In genomic region chr3:189144645-189145044, GRCh38 we compare ENCODE assay signal across 8 cellular contexts. TPM values are rescaled to one million over a fixed set of nuclear protein-coding genes. Genes with fewer than 3 reads are reported as not detected.
DNase-seq lines count a peak whose midpoint lies in the region; ATAC-seq, FAIRE-seq and TF ChIP-seq lines count a peak whose summit lies in the region.

No MANE protein-coding gene starts in this region.

- no peaks in the 10 kb centered on the region for H3K36me3 ChIP-seq in GM12878 (ENCODE audit: control insufficient read depth in 2 of 2, insufficient read depth in 2 of 2, low read length in 1 of 2)
- H3K36me3 ChIP-seq in mesenchymal stem cell (ENCODE audit: control insufficient read depth in 1 of 2, insufficient read depth in 2 of 2, low read depth in 1 of 2, low read length in 2 of 2): no peaks in the 10 kb centered on the region
- H3K36me3 ChIP-seq in Peyer's patch: no peaks in the 10 kb centered on the region

- no peak overlapping the region for H3K27ac ChIP-seq in GM12878 (ENCODE audit: control insufficient read depth, insufficient read depth)
- H3K27ac ChIP-seq in mesenchymal stem cell (ENCODE audit: low read length, poor library complexity, severe bottlenecking): no peak overlapping the region
- no peak overlapping the region for H3K27ac ChIP-seq in Peyer's patch

- H2BK15ac ChIP-seq in mesenchymal stem cell (ENCODE audit: low read depth, poor library complexity, severe bottlenecking): no peak overlapping the region

- H3K9me3 ChIP-seq in GM12878 (replicated peaks; ENCODE audit: control insufficient read depth, insufficient read depth, low read length) (no peaks in the 10 kb centered on the region), mesenchymal stem cell (ENCODE audit: control insufficient read depth, low read length) (no peaks in the 10 kb centered on the region), Peyer's patch (no peaks in the 10 kb centered on the region)

- 0 out of 2 replicates have a peak, but pooled peaks have one; percentile 16 for TF ChIP-seq RAD21 in GM12878 (IDR thresholded peaks at IDR 0.05; ENCODE audit: insufficient read depth, low read depth, low read length)

- in situ Hi-C loops in GM12878 (cut with MboI): loop anchor here (5.0 kb wide), 1 partner anchor 1407 kb away; no protein-coding TSS in a partner anchor

- TF ChIP-seq CTCF in NB4 (IDR thresholded peaks at IDR 0.05; ENCODE audit: low read depth, low read length) (peak; percentile 6), GM12878 (IDR thresholded peaks at IDR 0.05 in 2 of 3, conservative IDR thresholded peaks at IDR 0.05 in 1 of 3; ENCODE audit: control insufficient read depth in 2 of 3, extremely low read depth in 1 of 3, insufficient read depth in 1 of 3, low read depth in 3 of 3, low read length in 3 of 3) (peak in 1 of 3 experiments; percentile 4; a peak in 1 of 6 replicates), Peyer's patch (IDR thresholded peaks at IDR 0.05) (peak in 3 of 6 experiments; percentile 45 to 63 (median 52))

- CTCF ChIA-PET in GM12878 (lab: Yijun Ruan, JAX): interaction anchor here (2.4 kb wide), 1 partner anchor 1406 kb away, joined by 10 read pairs; no protein-coding TSS in a partner anchor

- H2AK5ac ChIP-seq in mesenchymal stem cell (ENCODE audit: low read length, severe bottlenecking): no peak overlapping the region

- TF ChIP-seq POLR2A in NB4 (IDR thresholded peaks at IDR 0.05; ENCODE audit: extremely low read depth, insufficient read length) (no peak), GM12878 (IDR thresholded peaks at IDR 0.05; ENCODE audit: low read depth, low read length) (no peak), Peyer's patch (IDR thresholded peaks at IDR 0.05) (no peak)

- no peak overlapping the region for H4K91ac ChIP-seq in mesenchymal stem cell (ENCODE audit: low read length)

- no peaks in the 10 kb centered on the region for H4K20me1 ChIP-seq in GM12878 (ENCODE audit: control insufficient read depth, insufficient read depth)

- no peaks in the 10 kb centered on the region for H3K27me3 Mint-ChIP-seq in activated T-cell treated with anti-CD3 and anti-CD28 coated beads, Interleukin-2, amount 50 U/mL, for 24 hours

- H3K4me3 ChIP-seq in NB4 (ENCODE audit: low read depth, low read length) (no peak overlapping the region), GM12878 (no peak overlapping the region), mesenchymal stem cell (ENCODE audit: insufficient read depth in 1 of 2, low read depth in 1 of 2, low read length in 2 of 2) (no peak overlapping the region), Peyer's patch (no peak overlapping the region)

- TF ChIP-seq EP300 in GM12878 (IDR thresholded peaks at IDR 0.05; ENCODE audit: borderline replicate concordance in 1 of 2, control insufficient read depth in 1 of 2, low read depth in 2 of 2, low read length in 2 of 2): no peak

- no peak overlapping the region for H4K8ac ChIP-seq in mesenchymal stem cell (ENCODE audit: low read length)

- H3K23ac ChIP-seq in mesenchymal stem cell (ENCODE audit: low read length in 2 of 2): no peak overlapping the region

- H3K36me3 Mint-ChIP-seq in activated T-cell treated with anti-CD3 and anti-CD28 coated beads, Interleukin-2, amount 50 U/mL, for 24 hours (ENCODE audit: low read depth): no peaks in the 10 kb centered on the region

- ATAC-seq in GM12878 (no peak), HG03342 (IDR thresholded peaks at IDR 0.05; ENCODE audit: unreplicated experiment) (no peak)

- H3K27ac Mint-ChIP-seq in activated T-cell treated with anti-CD3 and anti-CD28 coated beads, Interleukin-2, amount 50 U/mL, for 24 hours: no peak overlapping the region

- H3K9ac ChIP-seq in GM12878 (ENCODE audit: control insufficient read depth, insufficient read depth, low read length): no peak overlapping the region
- no peak overlapping the region for H3K9ac ChIP-seq in mesenchymal stem cell (ENCODE audit: low read length)

- H3K4me1 ChIP-seq in GM12878 (ENCODE audit: control insufficient read depth, insufficient read depth, low read length): no peaks in the 10 kb centered on the region
- no peaks in the 10 kb centered on the region for H3K4me1 ChIP-seq in mesenchymal stem cell (ENCODE audit: control insufficient read depth, insufficient read depth, low read depth, low read length)
- no peaks in the 10 kb centered on the region for H3K4me1 ChIP-seq in Peyer's patch

- RAD21 ChIA-PET in GM12878 (lab: Charles Lee; ENCODE audit: unreplicated experiment): no interaction called here

- BruUV-seq in GM12878 (replicated peaks; lab: Mats Ljungman, UMichigan): no TSS peak

- no peak overlapping the region for H3K4me3 Mint-ChIP-seq in activated T-cell treated with anti-CD3 and anti-CD28 coated beads, Interleukin-2, amount 50 U/mL, for 24 hours

- intact Hi-C loops in GM12878 (cut with micrococcal nuclease; ENCODE audit: unreplicated experiment): loop anchor here (5.0 to 10.0 kb wide), 2 partner anchors 102 to 190 kb away; no protein-coding TSS in a partner anchor

- no peak overlapping the region for H2BK12ac ChIP-seq in mesenchymal stem cell (ENCODE audit: low read length in 2 of 2)

- no peak overlapping the region for H3K14ac ChIP-seq in mesenchymal stem cell (ENCODE audit: low read length in 2 of 2)

- no peaks in the 10 kb centered on the region for H3K9me3 Mint-ChIP-seq in activated T-cell treated with anti-CD3 and anti-CD28 coated beads, Interleukin-2, amount 50 U/mL, for 24 hours

- no peak overlapping the region for H2BK120ac ChIP-seq in mesenchymal stem cell (ENCODE audit: low read depth, low read length)

- H2BK5ac ChIP-seq in mesenchymal stem cell (ENCODE audit: low read depth, low read length, poor library complexity, severe bottlenecking): no peak overlapping the region

- H3K4me1 Mint-ChIP-seq in activated T-cell treated with anti-CD3 and anti-CD28 coated beads, Interleukin-2, amount 50 U/mL, for 24 hours (ENCODE audit: low read depth): peaks cover 42% of the 10 kb centered on the region

- H3K27me3 ChIP-seq in GM12878 (replicated peaks in 1 of 2; ENCODE audit: control insufficient read depth in 2 of 2, insufficient read depth in 2 of 2, low read length in 1 of 2) (peaks cover 1 to 7% of the 10 kb centered on the region in 2 experiments; a peak in 3 of 4 replicates), mesenchymal stem cell (ENCODE audit: control insufficient read depth in 1 of 2, insufficient read depth in 1 of 2, low read length in 2 of 2) (no peaks in the 10 kb centered on the region), Peyer's patch (no peaks in the 10 kb centered on the region)

- SMC1A ChIA-PET in GM12878 (lab: Charles Lee; ENCODE audit: uncharacterized antibody, unreplicated experiment): interaction anchor here (0.6 to 1.2 kb wide), 3 partner anchors 8 to 1406 kb away, joined by 3 read pairs; no protein-coding TSS in a partner anchor

- H2AFZ ChIP-seq in GM12878 (ENCODE audit: control insufficient read depth, low read depth, low read length) (no peak overlapping the region), mesenchymal stem cell (ENCODE audit: low read depth, low read length) (no peak overlapping the region)

- POLR2A ChIA-PET in GM12878 (lab: Charles Lee): no interaction called here

- FAIRE-seq in GM12878 (lab: Jason Lieb, UNC): no peak

- H3K79me1 ChIP-seq in mesenchymal stem cell (replicated peaks; ENCODE audit: low read length, poor library complexity, severe bottlenecking): no peaks in the 10 kb centered on the region

- no peak overlapping the region for H3K4ac ChIP-seq in mesenchymal stem cell (ENCODE audit: low read depth in 1 of 2, low read length in 2 of 2)

- DNase-seq in DMS153 treated with DMSO at 0.1 percent for 48 hours (lab: John Stamatoyannopoulos, UW; ENCODE audit: unreplicated experiment): peak; percentile 57
- DNase-seq in NB4 (ENCODE audit: low read depth): peak; percentile 57
- no peak for DNase-seq in GM12878 (ENCODE audit: low read depth, low spot score)
- DNase-seq in mesenchymal stem cell: peak; percentile 15
- no peak for DNase-seq in Peyer's patch
- DNase-seq in NCI-H2029 (lab: John Stamatoyannopoulos, UW): no peak
- no peak for DNase-seq in activated T-cell treated with anti-CD3 and anti-CD28 coated beads, Interleukin-2, amount 50 U/mL, for 24 hours

- H3K4me2 ChIP-seq in GM12878 (ENCODE audit: control insufficient read depth, insufficient read depth) (no peak overlapping the region), mesenchymal stem cell (ENCODE audit: low read length, poor library complexity, severe bottlenecking) (no peak overlapping the region)

- WGBS in GM12878 (ENCODE audit: insufficient coverage, insufficient replicate concordance, low lambda C conversion rate, missing lambda C conversion rate): 8% methylated on average over 5 of the region's 5 CpGs
- WGBS in mesenchymal stem cell: 80% methylated on average over 5 of the region's 5 CpGs

- H3K79me2 ChIP-seq in GM12878 (ENCODE audit: control insufficient read depth, insufficient read depth, low read length): no peaks in the 10 kb centered on the region

- no peak overlapping the region for H3K18ac ChIP-seq in mesenchymal stem cell (ENCODE audit: low read depth in 1 of 2, low read length in 2 of 2)

TF ChIP-seq in GM12878, 131 proteins besides CTCF, POLR2A, EP300 and RAD21 (continues in another document):
- TF ChIP-seq DPF2 (IDR thresholded peaks at IDR 0.05): no peak
- no peak for TF ChIP-seq SIX5 (IDR thresholded peaks at IDR 0.05; ENCODE audit: low read depth, low read length, severe bottlenecking)

RNA-seq across cellular contexts. Expression of gene TPRG1, which starts 27.1 kb away (rescaled TPM):
- total RNA-seq in GM12878 (2013; cell fraction: nucleolus; rRNA removed): not detected in 2 replicates
- total RNA-seq in GM12878 (2014; rRNA removed) (2.1 and 2.4 TPM in 2 replicates), GM12878 (2014; rRNA removed; fragmentation: Illumina TruSeq; extraction: Trizol) (3.4 and 3.5 TPM in 2 replicates), GM12878 (2021) (2.4 and 3.7 TPM in 2 replicates), Peyer's patch (10 to 100 TPM in 1 of 4 donors, 1 to 10 TPM in 1, under 1 TPM in 1, not detected in 1; 0.66 to 23.1 (median 5.6) TPM)
- polyA plus RNA-seq in GM12878 (2011; ENCODE audit: low read depth): 3.5 TPM
- polyA plus RNA-seq in GM12878 (2011; rRNA removed) (0.26 and 0.56 TPM in 2 replicates), GM12878 (2014; fragmentation: Illumina TruSeq; extraction: Trizol) (2.4 and 2.6 TPM in 2 replicates), GM12878 (2014; fragmentation: Nextera tagmentation; extraction: Ambion mirVana) (10 to 100 TPM in 1 of 2 experiments, 1 to 10 TPM in 1; 9.6 to 10.3 TPM), GM12878 (2014; rRNA removed) (1.8 and 2.4 TPM in 2 replicates), GM12878 (2016; fragmentation: Nextera tagmentation; extraction: Ambion mirVana) (10 to 100 TPM; 28.3 to 30.7 TPM)
- polyA plus RNA-seq in GM12878 (2011; cell fraction: cytosol; rRNA removed): 0.05 and 0.27 TPM in 2 replicates
- polyA plus RNA-seq in GM12878 (2011; cell fraction: nucleus; rRNA removed): 0.16 and 0.18 TPM in 2 replicates
- polyA plus RNA-seq in GM12878 (2012): 3.9 and 12.3 TPM in 2 replicates
- polyA minus RNA-seq in GM12878 (2011; rRNA and poly(A)+ RNA removed): 0.10 and 0.22 TPM in 2 replicates
- polyA minus RNA-seq in GM12878 (2011; cell fraction: cytosol; rRNA and poly(A)+ RNA removed): not detected in 2 replicates
- 0.12 and 1.6 TPM in 2 replicates for polyA minus RNA-seq in GM12878 (2011; cell fraction: nucleus; rRNA and poly(A)+ RNA removed)
- 0.08 TPM for polyA plus RNA-seq in mesenchymal stem cell (2013, experiment 1 of 2)
- 0.16 TPM for polyA plus RNA-seq in mesenchymal stem cell (2013, experiment 2 of 2)

Comparison
In these comparisons a context has a peak if more than half of its experiments do, and no peak if none do; other contexts are left out.
1. DNase-seq: peak in DMS153 treated with DMSO at 0.1 percent for 48 hours (single experiment), NB4 (single experiment) and mesenchymal stem cell (single experiment); none in GM12878 (single experiment), Peyer's patch (0 of 3), NCI-H2029 (single experiment) and activated T-cell treated with anti-CD3 and anti-CD28 coated beads, Interleukin-2, amount 50 U/mL, for 24 hours (single experiment).